ENCODE assay signal across 1 cellular context in genomic region chr16:70294385-70295029, GRCh38.
TF ChIP-seq lines count a peak whose summit lies in the region.

No MANE protein-coding gene starts in this region.

TF ChIP-seq in K562, 482 proteins besides CTCF, POLR2A, EP300 and RAD21:
- TF ChIP-seq CBX1 (IDR thresholded peaks at IDR 0.05; ENCODE audit: low read depth) = no peak
- TF ChIP-seq WHSC1 (IDR thresholded peaks at IDR 0.05; ENCODE audit: low read length) = no peak
- no peak for TF ChIP-seq PBX2 (CRISPR knock-in tag; IDR thresholded peaks at IDR 0.05; ENCODE audit: low read depth)
- no peak for TF ChIP-seq PBX2 (tag; conservative IDR thresholded peaks at IDR 0.05; ENCODE audit: low read depth)
- TF ChIP-seq ZNF197 (CRISPR knock-in tag; IDR thresholded peaks at IDR 0.05; ENCODE audit: low read depth) = no peak
- no peak for TF ChIP-seq MLLT1 (IDR thresholded peaks at IDR 0.05)
- no peak for TF ChIP-seq MYNN (IDR thresholded peaks at IDR 0.05)
- TF ChIP-seq MYNN (CRISPR knock-in tag; IDR thresholded peaks at IDR 0.05) = no peak
- TF ChIP-seq ZNF584 (CRISPR knock-in tag; IDR thresholded peaks at IDR 0.05; ENCODE audit: low read depth) = no peak
- TF ChIP-seq SIRT6 (IDR thresholded peaks at IDR 0.05; ENCODE audit: low read depth, low read length) = no peak
- TF ChIP-seq, protein P1, sequence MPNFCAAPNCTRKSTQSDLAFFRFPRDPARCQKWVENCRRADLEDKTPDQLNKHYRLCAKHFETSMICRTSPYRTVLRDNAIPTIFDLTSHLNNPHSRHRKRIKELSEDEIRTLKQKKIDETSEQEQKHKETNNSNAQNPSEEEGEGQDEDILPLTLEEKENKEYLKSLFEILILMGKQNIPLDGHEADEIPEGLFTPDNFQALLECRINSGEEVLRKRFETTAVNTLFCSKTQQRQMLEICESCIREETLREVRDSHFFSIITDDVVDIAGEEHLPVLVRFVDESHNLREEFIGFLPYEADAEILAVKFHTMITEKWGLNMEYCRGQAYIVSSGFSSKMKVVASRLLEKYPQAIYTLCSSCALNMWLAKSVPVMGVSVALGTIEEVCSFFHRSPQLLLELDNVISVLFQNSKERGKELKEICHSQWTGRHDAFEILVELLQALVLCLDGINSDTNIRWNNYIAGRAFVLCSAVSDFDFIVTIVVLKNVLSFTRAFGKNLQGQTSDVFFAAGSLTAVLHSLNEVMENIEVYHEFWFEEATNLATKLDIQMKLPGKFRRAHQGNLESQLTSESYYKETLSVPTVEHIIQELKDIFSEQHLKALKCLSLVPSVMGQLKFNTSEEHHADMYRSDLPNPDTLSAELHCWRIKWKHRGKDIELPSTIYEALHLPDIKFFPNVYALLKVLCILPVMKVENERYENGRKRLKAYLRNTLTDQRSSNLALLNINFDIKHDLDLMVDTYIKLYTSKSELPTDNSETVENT (CRISPR knock-in tag; IDR thresholded peaks at IDR 0.05) = no peak
- 0 out of 2 replicates have a peak, but pooled peaks have one; percentile 25 for TF ChIP-seq TRIM28 (IDR thresholded peaks at IDR 0.05)
- no peak for TF ChIP-seq ILF3 (IDR thresholded peaks at IDR 0.05; ENCODE audit: borderline replicate concordance)
- no peak for TF ChIP-seq ZNF280B (CRISPR knock-in tag; IDR thresholded peaks at IDR 0.05)
- TF ChIP-seq DACH1 (IDR thresholded peaks at IDR 0.05; ENCODE audit: partially characterized antibody) = no peak
- TF ChIP-seq GATAD2A (IDR thresholded peaks at IDR 0.05) = no peak
- TF ChIP-seq, protein P2, sequence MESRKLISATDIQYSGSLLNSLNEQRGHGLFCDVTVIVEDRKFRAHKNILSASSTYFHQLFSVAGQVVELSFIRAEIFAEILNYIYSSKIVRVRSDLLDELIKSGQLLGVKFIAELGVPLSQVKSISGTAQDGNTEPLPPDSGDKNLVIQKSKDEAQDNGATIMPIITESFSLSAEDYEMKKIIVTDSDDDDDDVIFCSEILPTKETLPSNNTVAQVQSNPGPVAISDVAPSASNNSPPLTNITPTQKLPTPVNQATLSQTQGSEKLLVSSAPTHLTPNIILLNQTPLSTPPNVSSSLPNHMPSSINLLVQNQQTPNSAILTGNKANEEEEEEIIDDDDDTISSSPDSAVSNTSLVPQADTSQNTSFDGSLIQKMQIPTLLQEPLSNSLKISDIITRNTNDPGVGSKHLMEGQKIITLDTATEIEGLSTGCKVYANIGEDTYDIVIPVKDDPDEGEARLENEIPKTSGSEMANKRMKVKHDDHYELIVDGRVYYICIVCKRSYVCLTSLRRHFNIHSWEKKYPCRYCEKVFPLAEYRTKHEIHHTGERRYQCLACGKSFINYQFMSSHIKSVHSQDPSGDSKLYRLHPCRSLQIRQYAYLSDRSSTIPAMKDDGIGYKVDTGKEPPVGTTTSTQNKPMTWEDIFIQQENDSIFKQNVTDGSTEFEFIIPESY (CRISPR knock-in tag; IDR thresholded peaks at IDR 0.05) = peak; percentile 80
- no peak for TF ChIP-seq ZNF41 (CRISPR knock-in tag; conservative IDR thresholded peaks at IDR 0.05)
- no peak for TF ChIP-seq MYBL2 (IDR thresholded peaks at IDR 0.05; ENCODE audit: low read depth)
- TF ChIP-seq MYBL2 (CRISPR knock-in tag; IDR thresholded peaks at IDR 0.05; ENCODE audit: borderline replicate concordance) = no peak
- TF ChIP-seq ZNF23 (CRISPR knock-in tag; IDR thresholded peaks at IDR 0.05) = no peak
- no peak for TF ChIP-seq HDAC8 (tag; IDR thresholded peaks at IDR 0.05)
- TF ChIP-seq TRIM24 (IDR thresholded peaks at IDR 0.05) = peak in 1 of 2 experiments; percentile 58; a peak in 2 of 4 replicates
- TF ChIP-seq ZNF316 (IDR thresholded peaks at IDR 0.05) = peak; percentile 73
- TF ChIP-seq, protein P3, sequence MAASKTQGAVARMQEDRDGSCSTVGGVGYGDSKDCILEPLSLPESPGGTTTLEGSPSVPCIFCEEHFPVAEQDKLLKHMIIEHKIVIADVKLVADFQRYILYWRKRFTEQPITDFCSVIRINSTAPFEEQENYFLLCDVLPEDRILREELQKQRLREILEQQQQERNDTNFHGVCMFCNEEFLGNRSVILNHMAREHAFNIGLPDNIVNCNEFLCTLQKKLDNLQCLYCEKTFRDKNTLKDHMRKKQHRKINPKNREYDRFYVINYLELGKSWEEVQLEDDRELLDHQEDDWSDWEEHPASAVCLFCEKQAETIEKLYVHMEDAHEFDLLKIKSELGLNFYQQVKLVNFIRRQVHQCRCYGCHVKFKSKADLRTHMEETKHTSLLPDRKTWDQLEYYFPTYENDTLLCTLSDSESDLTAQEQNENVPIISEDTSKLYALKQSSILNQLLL (CRISPR knock-in tag; IDR thresholded peaks at IDR 0.05; ENCODE audit: borderline replicate concordance) = no peak
- TF ChIP-seq ZNF445 (CRISPR knock-in tag; IDR thresholded peaks at IDR 0.05; ENCODE audit: low read depth) = 0 out of 2 replicates have a peak, but pooled peaks have one; percentile 23
- TF ChIP-seq FOXP4 (CRISPR knock-in tag; IDR thresholded peaks at IDR 0.05; ENCODE audit: borderline replicate concordance) = no peak
- TF ChIP-seq ARHGAP35 (IDR thresholded peaks at IDR 0.05; ENCODE audit: partially characterized antibody) = no peak
- TF ChIP-seq RBM17 (IDR thresholded peaks at IDR 0.05; ENCODE audit: borderline replicate concordance, low read depth, low read length) = no peak
- TF ChIP-seq SP2 (IDR thresholded peaks at IDR 0.05; ENCODE audit: extremely low read depth, low read depth, low read length, poor library complexity, severe bottlenecking) = no peak
- no peak for TF ChIP-seq ZSCAN29 (IDR thresholded peaks at IDR 0.05)
- no peak for TF ChIP-seq FUS (optimal IDR thresholded peaks at IDR 0.05; ENCODE audit: low read depth, low read length)
- TF ChIP-seq NR2C1 (IDR thresholded peaks at IDR 0.05) = no peak
- no peak for TF ChIP-seq NR2C1 (tag; IDR thresholded peaks at IDR 0.05)
- TF ChIP-seq KLF6 (CRISPR knock-in tag; IDR thresholded peaks at IDR 0.05; ENCODE audit: borderline replicate concordance) = no peak
- TF ChIP-seq, protein P4, sequence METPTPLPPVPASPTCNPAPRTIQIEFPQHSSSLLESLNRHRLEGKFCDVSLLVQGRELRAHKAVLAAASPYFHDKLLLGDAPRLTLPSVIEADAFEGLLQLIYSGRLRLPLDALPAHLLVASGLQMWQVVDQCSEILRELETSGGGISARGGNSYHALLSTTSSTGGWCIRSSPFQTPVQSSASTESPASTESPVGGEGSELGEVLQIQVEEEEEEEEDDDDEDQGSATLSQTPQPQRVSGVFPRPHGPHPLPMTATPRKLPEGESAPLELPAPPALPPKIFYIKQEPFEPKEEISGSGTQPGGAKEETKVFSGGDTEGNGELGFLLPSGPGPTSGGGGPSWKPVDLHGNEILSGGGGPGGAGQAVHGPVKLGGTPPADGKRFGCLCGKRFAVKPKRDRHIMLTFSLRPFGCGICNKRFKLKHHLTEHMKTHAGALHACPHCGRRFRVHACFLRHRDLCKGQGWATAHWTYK (CRISPR knock-in tag; IDR thresholded peaks at IDR 0.05) = no peak
- TF ChIP-seq ZNF165 (CRISPR knock-in tag; IDR thresholded peaks at IDR 0.05; ENCODE audit: borderline replicate concordance) = no peak
